Comparison of ENCODE assay signal across 17 cellular contexts in the genomic region with DNA sequence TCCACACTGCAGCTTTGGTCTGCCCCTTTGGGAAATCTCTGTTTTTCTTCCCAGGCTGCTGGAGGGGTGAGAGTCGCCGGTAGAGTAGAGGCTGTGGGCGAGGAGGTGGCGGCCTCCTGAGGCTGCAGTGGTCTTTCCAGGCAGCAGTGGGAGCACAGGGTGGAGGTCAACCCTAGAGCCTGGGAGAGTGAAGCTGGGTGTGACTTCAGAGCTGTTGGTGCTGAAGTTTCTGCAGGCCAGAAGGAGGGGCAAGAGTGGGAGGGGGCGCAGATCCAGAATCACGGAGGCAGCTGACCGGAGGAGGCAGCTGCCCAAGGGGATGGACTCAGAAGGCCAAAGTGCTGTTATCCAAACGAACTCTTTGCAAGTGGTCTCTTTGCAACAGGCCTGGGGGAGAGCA. TPM values are rescaled to one million over a fixed set of nuclear protein-coding genes. Genes with fewer than 3 reads are reported as not detected.
"Had no signal": no experiment of that assay in that cellular context is flagged by ENCODE, and none has a peak within 500 bp of the region (broad histone marks: within the 10 kb centered on the region; RNA-seq: fewer than 3 reads in every experiment).

No MANE protein-coding gene starts in this region.

RNA-seq across cellular contexts. Expression of a gene that starts 6.5 kb away (rescaled TPM):
- total RNA-seq: activated B cell treated with CpG ODN at 0.5 μM for 24 hours; activated CD4-positive, alpha-beta memory T cell treated with anti-CD3 and anti-CD28 coated beads for 36 hours; activated CD4-positive, alpha-beta T cell treated with anti-CD3 and anti-CD28 coated beads, Interleukin-2, amount 10 ng/mL, durations not matched to agents 24 days and 14 days; activated CD8-positive, alpha-beta memory T cell treated with anti-CD3 and anti-CD28 coated beads for 36 hours; activated CD8-positive, alpha-beta T cell treated with anti-CD3 and anti-CD28 coated beads for 36 hours; activated naive CD4-positive, alpha-beta T cell treated with anti-CD3 and anti-CD28 coated beads for 36 hours; activated naive CD4-positive, alpha-beta T cell treated with anti-CD3 and anti-CD28 coated beads, Interleukin-2, amount 50 U/mL, for 72 hours; activated naive CD8-positive, alpha-beta T cell treated with anti-CD3 and anti-CD28 coated beads for 36 hours; activated T-cell treated with anti-CD3 and anti-CD28 coated beads, Interleukin-2, amount 50 U/mL, for 4 hours; activated T-helper 1 cell treated with anti-CD3 and anti-CD28 coated beads, Interleukin-12 subunit alpha, Interleukin-12 subunit beta, Interleukin-2, Interleukin-4 antibody, amounts not matched to agents 30 ng/mL and 10 ng/mL and 1 ng/mL, durations not matched to agents 14 hours and 24 hours and 36 hours; aorta; astrocyte; body of pancreas; breast epithelium; cardiac septum; T-helper 1 cell treated with Interleukin-12 subunit alpha and Interleukin-12 subunit beta and Interleukin-4 antibody, amounts not matched to agents 30 ng/mL and 1 ng/mL, for 36 hours; T-helper 2 cell treated with Interferon-gamma antibody and Interleukin-4, amounts not matched to agents 100 ng/mL and 5 ng/mL, for 36 hours had no signal
- polyA plus RNA-seq: aorta had no signal
